11 cellular contexts compared by ENCODE assay signal in the genomic region with DNA sequence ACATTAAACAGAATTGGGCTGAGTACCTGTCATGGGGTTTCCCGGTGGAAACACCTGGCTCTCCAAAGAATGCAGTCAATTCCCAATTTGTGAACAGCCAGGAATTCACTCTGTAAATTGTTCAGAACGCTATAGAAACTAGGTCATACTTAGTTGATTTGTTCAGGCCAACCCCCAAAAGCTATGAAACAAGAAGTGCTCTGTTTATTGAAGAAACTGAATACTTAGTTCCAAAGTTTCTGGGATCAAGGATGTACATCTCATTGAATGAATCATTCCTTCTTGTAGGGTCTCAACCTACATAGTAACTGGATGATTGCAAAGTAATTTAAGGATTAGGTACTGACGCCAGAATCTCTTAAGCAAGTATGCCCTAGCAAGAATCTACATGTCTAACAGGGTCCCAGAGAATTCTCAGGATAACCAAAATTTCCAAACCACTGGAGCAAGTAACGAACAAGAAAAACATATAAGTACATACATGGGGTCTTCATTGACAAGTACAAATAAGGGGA. TPM values are rescaled to one million over a fixed set of nuclear protein-coding genes. Genes with fewer than 3 reads are reported as not detected.
DNase-seq lines count a peak whose midpoint lies in the region; ATAC-seq and TF ChIP-seq lines count a peak whose summit lies in the region.
"Had no signal": no experiment of that assay in that cellular context is flagged by ENCODE, and none has a peak within 500 bp of the region (broad histone marks: within the 10 kb centered on the region; RNA-seq: fewer than 3 reads in every experiment).

No MANE protein-coding gene starts in this region.

- peaks cover 8% of the 10 kb centered on the region; the same call in 1 of the 2 replicates for H3K4me1 Mint-ChIP-seq in HFFc6 (ENCODE audit: low read depth)
- peaks cover 12 to 16% of the 10 kb centered on the region in 2 donors for H3K4me1 Mint-ChIP-seq in immature natural killer cell
- no peaks in the 10 kb centered on the region for H3K4me1 Mint-ChIP-seq in activated T-helper 1 cell treated with anti-CD3 and anti-CD28 coated beads, Interleukin-12 subunit alpha, Interleukin-12 subunit beta, Interleukin-2, Interleukin-4 antibody, amounts not matched to agents 30 ng/mL and 10 ng/mL and 1 ng/mL, durations not matched to agents 14 hours and 24 hours and 36 hours (ENCODE audit: low read depth)

- H3K27me3 ChIP-seq in subcutaneous abdominal adipose tissue (ENCODE audit: control insufficient read depth in 5 of 5, insufficient read depth in 4 of 5, low read length in 5 of 5): no peaks in the 10 kb centered on the region

- H3K4me3 ChIP-seq in astrocyte of the spinal cord (ENCODE audit: low read depth, low read length) (peak overlapping the region; percentile 63), subcutaneous abdominal adipose tissue (ENCODE audit: low read depth in 1 of 5, low read length in 5 of 5) (peak overlapping the region; percentile 48 to 92 (median 81))

- H3K27ac Mint-ChIP-seq in HFFc6 (peak overlapping the region; percentile 41; the same call in 1 of the 2 replicates), immature natural killer cell (no peak overlapping the region)
- H3K27ac Mint-ChIP-seq in activated T-helper 1 cell treated with anti-CD3 and anti-CD28 coated beads, Interleukin-12 subunit alpha, Interleukin-12 subunit beta, Interleukin-2, Interleukin-4 antibody, amounts not matched to agents 30 ng/mL and 10 ng/mL and 1 ng/mL, durations not matched to agents 14 hours and 24 hours and 36 hours: no peak overlapping the region

- peaks cover 15% of the 10 kb centered on the region; the same call in 1 of the 2 replicates for H3K9me3 Mint-ChIP-seq in HFFc6
- peaks cover 8 to 19% (median 13%) of the 10 kb centered on the region in 6 donors for H3K9me3 Mint-ChIP-seq in immature natural killer cell
- peaks cover 5% of the 10 kb centered on the region for H3K9me3 Mint-ChIP-seq in activated T-helper 1 cell treated with anti-CD3 and anti-CD28 coated beads, Interleukin-12 subunit alpha, Interleukin-12 subunit beta, Interleukin-2, Interleukin-4 antibody, amounts not matched to agents 30 ng/mL and 10 ng/mL and 1 ng/mL, durations not matched to agents 14 hours and 24 hours and 36 hours

- no peak for ATAC-seq in GM21367 (IDR thresholded peaks at IDR 0.05; ENCODE audit: unreplicated experiment)

- peaks cover 0 to 4% (median 3%) of the 10 kb centered on the region in 5 donors for H3K9me3 ChIP-seq in subcutaneous abdominal adipose tissue (ENCODE audit: control insufficient read depth in 5 of 5, low read length in 5 of 5)
- H3K9me3 ChIP-seq: neutrophil had no signal

- no peaks in the 10 kb centered on the region for H3K27me3 Mint-ChIP-seq in HFFc6 (ENCODE audit: insufficient read depth)
- peaks cover 0 to 6% (median 1%) of the 10 kb centered on the region in 3 donors for H3K27me3 Mint-ChIP-seq in immature natural killer cell (ENCODE audit: low read depth in 3 of 3)
- H3K27me3 Mint-ChIP-seq in activated T-helper 1 cell treated with anti-CD3 and anti-CD28 coated beads, Interleukin-12 subunit alpha, Interleukin-12 subunit beta, Interleukin-2, Interleukin-4 antibody, amounts not matched to agents 30 ng/mL and 10 ng/mL and 1 ng/mL, durations not matched to agents 14 hours and 24 hours and 36 hours (ENCODE audit: insufficient read depth): peaks cover 14% of the 10 kb centered on the region

- DNase-seq in HFFc6 (no peak), astrocyte of the spinal cord (ENCODE audit: low read depth, low spot score) (peak; percentile 4), immature natural killer cell (no peak), NCI-H1436 (lab: John Stamatoyannopoulos, UW) (no peak)
- DNase-seq in activated CD4-positive, CD25-positive, alpha-beta regulatory T cell (lab: John Stamatoyannopoulos, UW): no peak
- no peak for DNase-seq in activated T-helper 1 cell treated with anti-CD3 and anti-CD28 coated beads, Interleukin-12 subunit alpha, Interleukin-12 subunit beta, Interleukin-2, Interleukin-4 antibody, amounts not matched to agents 30 ng/mL and 10 ng/mL and 1 ng/mL, durations not matched to agents 14 hours and 24 hours and 36 hours (ENCODE audit: low spot score)
- DNase-seq: NCI-H1417 treated with DMSO at 0.1 percent for 48 hours, SIG-M5 had no signal

- peak overlapping the region; percentile 93 for H3K27ac ChIP-seq in subcutaneous abdominal adipose tissue (ENCODE audit: low read depth, low read length)
- H3K27ac ChIP-seq: neutrophil had no signal

- intact Hi-C loops in activated T-helper 1 cell treated with anti-CD3 and anti-CD28 coated beads, Interleukin-12 subunit alpha, Interleukin-12 subunit beta, Interleukin-2, Interleukin-4 antibody, amounts not matched to agents 30 ng/mL and 10 ng/mL and 1 ng/mL, durations not matched to agents 14 hours and 24 hours and 36 hours (cut with micrococcal nuclease): no loop called here

- H3K4me1 ChIP-seq in subcutaneous abdominal adipose tissue (ENCODE audit: control insufficient read depth in 5 of 5, insufficient read depth in 5 of 5, low read length in 5 of 5): peaks cover 0 to 21% (median 18%) of the 10 kb centered on the region in 5 donors

- H3K36me3 Mint-ChIP-seq in HFFc6 (ENCODE audit: low read depth) (no peaks in the 10 kb centered on the region), immature natural killer cell (no peaks in the 10 kb centered on the region)
- H3K36me3 Mint-ChIP-seq in activated T-helper 1 cell treated with anti-CD3 and anti-CD28 coated beads, Interleukin-12 subunit alpha, Interleukin-12 subunit beta, Interleukin-2, Interleukin-4 antibody, amounts not matched to agents 30 ng/mL and 10 ng/mL and 1 ng/mL, durations not matched to agents 14 hours and 24 hours and 36 hours (ENCODE audit: low read depth): no peaks in the 10 kb centered on the region

- TF ChIP-seq CTCF in HFFc6 (IDR thresholded peaks at IDR 0.05) (no peak), astrocyte of the spinal cord (IDR thresholded peaks at IDR 0.05; ENCODE audit: low read depth, low read length) (no peak)

- H3K9ac ChIP-seq in subcutaneous abdominal adipose tissue (ENCODE audit: low read length in 5 of 5): peak overlapping the region; percentile 52 to 97 (median 74)

- H3K4me3 Mint-ChIP-seq in HFFc6: peak overlapping the region; percentile 72; the same call in 1 of the 2 replicates
- peak overlapping the region; percentile 0 to 74 (median 15) for H3K4me3 Mint-ChIP-seq in immature natural killer cell
- no peak overlapping the region for H3K4me3 Mint-ChIP-seq in activated T-helper 1 cell treated with anti-CD3 and anti-CD28 coated beads, Interleukin-12 subunit alpha, Interleukin-12 subunit beta, Interleukin-2, Interleukin-4 antibody, amounts not matched to agents 30 ng/mL and 10 ng/mL and 1 ng/mL, durations not matched to agents 14 hours and 24 hours and 36 hours

- in situ Hi-C loops in astrocyte of the spinal cord (cut with HindIII; ENCODE audit: low sequenced_read_pairs): no loop called here

- no peaks in the 10 kb centered on the region for H3K36me3 ChIP-seq in subcutaneous abdominal adipose tissue (ENCODE audit: control insufficient read depth in 5 of 5, insufficient read depth in 5 of 5, low read length in 5 of 5)
- H3K36me3 ChIP-seq: neutrophil had no signal

RNA-seq across cellular contexts. Expression of a gene that starts 0.7 kb away (rescaled TPM):
- total RNA-seq in HFFc6 (2021; fragmentation: NEBNext Ultra II Directional; extraction: Animal tissue kit (Norgen Biotek cat#: 25700)): 1 to 10 TPM in 4 of 6 experiments, under 1 TPM in 2; 0.31 to 4.0 (median 3.2) TPM
- polyA plus RNA-seq in immature natural killer cell: 1 to 10 TPM in 2 of 3 donors, under 1 TPM in 1; 0.63 to 1.6 (median 1.1) TPM
- 0.47 and 0.62 TPM in 2 replicates for total RNA-seq in activated T-helper 1 cell treated with anti-CD3 and anti-CD28 coated beads, Interleukin-12 subunit alpha, Interleukin-12 subunit beta, Interleukin-2, Interleukin-4 antibody, amounts not matched to agents 30 ng/mL and 10 ng/mL and 1 ng/mL, durations not matched to agents 14 hours and 24 hours and 36 hours
